In genomic region chr20:51163996-51164600, GRCh38 we compare ENCODE assay signal across 28 cellular contexts.
"Had no signal": no experiment of that assay in that cellular context is flagged by ENCODE, and none has a peak within 500 bp of the region (broad histone marks: within the 10 kb centered on the region; RNA-seq: fewer than 3 reads in every experiment).

No MANE protein-coding gene starts in this region.

- H3K36me3 ChIP-seq: SJSA1 had no signal

- H3K4me1 Mint-ChIP-seq: activated naive CD4-positive, alpha-beta T cell treated with anti-CD3 and anti-CD28 coated beads, Interleukin-2, amount 50 U/mL, for 24 hours had no signal

- DNase-seq: activated CD4-positive, alpha-beta T cell treated with anti-CD3 and anti-CD28 coated beads for 48 hours; activated CD4-positive, alpha-beta T cell treated with anti-CD3 and anti-CD28 coated beads, Interleukin-2, amount 50 U/mL, for 4 hours; activated CD8-positive, alpha-beta memory T cell treated with anti-CD3 and anti-CD28 coated beads, Interleukin-2, amount 50 U/mL, for 48 hours; activated CD8-positive, alpha-beta T cell treated with anti-CD3 and anti-CD28 coated beads, Interleukin-2, amount 10 ng/mL, durations not matched to agents 7 days and 5 days; activated effector memory CD4-positive, alpha-beta T cell treated with Interleukin-2 at 50 U/mL for 16 hours; activated naive CD4-positive, alpha-beta T cell; activated T-cell treated with anti-CD3 and anti-CD28 coated beads, Interleukin-2, amount 50 U/mL, for 1 hour; aorta; central memory CD4-positive, alpha-beta T cell; MM.1S; NCI-H1105; NCI-H1436; NCI-H1694 treated with DMSO at 0.1 percent for 48 hours; NCI-H2029 treated with DMSO at 0.1 percent for 48 hours; NCI-H345; NCI-H510A; NCI-H69; NK-92 treated with Interleukin-12 subunit alpha and Interleukin-12 subunit beta, amount 100 ng/mL, for 24 hours; OCI-M1; Right ventricle myocardium superior; RPMI8226 had no signal

- H3K9me3 ChIP-seq: SJSA1 had no signal

- ATAC-seq: activated CD4-positive, CD25-positive, alpha-beta regulatory T cell treated with anti-CD3 and anti-CD28 coated beads, Interleukin-2, amount 50 U/mL, for 24 hours; activated CD8-positive, alpha-beta T cell treated with anti-CD3 and anti-CD28 coated beads, Interleukin-2, amount 10 ng/mL, durations not matched to agents 7 days and 5 days; Panc1; SK-N-SH treated with all-trans-retinoic acid at 6 μM for 48 hours had no signal

- H3K27ac Mint-ChIP-seq: activated CD8-positive, alpha-beta T cell treated with anti-CD3 and anti-CD28 coated beads, Interleukin-2, amount 10 ng/mL, durations not matched to agents 7 days and 5 days; activated naive CD4-positive, alpha-beta T cell treated with anti-CD3 and anti-CD28 coated beads, Interleukin-2, amount 50 U/mL, for 24 hours; activated T-helper 1 cell treated with anti-CD3 and anti-CD28 coated beads, Interleukin-12 subunit alpha, Interleukin-12 subunit beta, Interleukin-2, Interleukin-4 antibody, amounts not matched to agents 30 ng/mL and 10 ng/mL and 1 ng/mL, durations not matched to agents 14 hours and 24 hours and 36 hours; T-helper 1 cell treated with Interleukin-12 subunit alpha and Interleukin-12 subunit beta and Interleukin-4 antibody, amounts not matched to agents 30 μg/mL and 1 μg/mL, for 36 hours had no signal

- H3K4me3 ChIP-seq: SJSA1 had no signal

- H3K27ac ChIP-seq: SJSA1 had no signal

- H3K4me3 Mint-ChIP-seq: activated CD8-positive, alpha-beta T cell treated with anti-CD3 and anti-CD28 coated beads, Interleukin-2, amount 10 ng/mL, durations not matched to agents 7 days and 5 days; activated naive CD4-positive, alpha-beta T cell treated with anti-CD3 and anti-CD28 coated beads, Interleukin-2, amount 50 U/mL, for 24 hours; activated T-helper 1 cell treated with anti-CD3 and anti-CD28 coated beads, Interleukin-12 subunit alpha, Interleukin-12 subunit beta, Interleukin-2, Interleukin-4 antibody, amounts not matched to agents 30 ng/mL and 10 ng/mL and 1 ng/mL, durations not matched to agents 14 hours and 24 hours and 36 hours; T-helper 1 cell treated with Interleukin-12 subunit alpha and Interleukin-12 subunit beta and Interleukin-4 antibody, amounts not matched to agents 30 μg/mL and 1 μg/mL, for 36 hours had no signal

- H3K9me3 Mint-ChIP-seq: activated T-helper 1 cell treated with anti-CD3 and anti-CD28 coated beads, Interleukin-12 subunit alpha, Interleukin-12 subunit beta, Interleukin-2, Interleukin-4 antibody, amounts not matched to agents 30 ng/mL and 10 ng/mL and 1 ng/mL, durations not matched to agents 14 hours and 24 hours and 36 hours; T-helper 1 cell treated with Interleukin-12 subunit alpha and Interleukin-12 subunit beta and Interleukin-4 antibody, amounts not matched to agents 30 μg/mL and 1 μg/mL, for 36 hours had no signal

- H3K36me3 Mint-ChIP-seq: activated naive CD4-positive, alpha-beta T cell treated with anti-CD3 and anti-CD28 coated beads, Interleukin-2, amount 50 U/mL, for 24 hours had no signal

- H3K4me1 ChIP-seq: SJSA1 had no signal
